ENCODE assay signal across 1 cellular context in the genomic region with DNA sequence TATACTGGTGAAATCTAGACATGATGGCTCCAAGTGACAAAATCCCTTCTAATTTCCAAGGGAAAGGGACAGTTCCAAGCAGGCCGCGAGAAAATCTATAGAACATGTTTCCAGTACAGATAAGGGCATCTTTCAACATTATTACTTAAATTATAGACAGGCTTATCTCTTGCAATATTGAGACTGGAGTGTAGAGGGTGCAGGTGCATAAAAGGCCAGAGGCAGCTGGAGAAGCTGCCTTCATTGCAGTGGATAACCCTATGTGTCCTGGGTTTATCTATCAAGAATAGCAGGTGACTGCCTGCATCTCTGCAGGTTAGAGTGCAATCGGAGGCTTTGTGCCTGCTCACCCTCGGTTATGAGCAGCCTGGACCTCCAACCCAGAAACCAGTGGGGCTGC.
TF ChIP-seq lines count a peak whose summit lies in the region.

No MANE protein-coding gene starts in this region.

TF ChIP-seq in K562, 482 proteins besides CTCF, POLR2A, EP300 and RAD21 (continued from another document):
- TF ChIP-seq MYBL2 (IDR thresholded peaks at IDR 0.05; ENCODE audit: low read depth) (no peak), MYBL2 (CRISPR knock-in tag; IDR thresholded peaks at IDR 0.05; ENCODE audit: borderline replicate concordance) (no peak), NCOR1 (IDR thresholded peaks at IDR 0.05) (0 out of 2 replicates have a peak, but pooled peaks have one; percentile 26), CBX2 (IDR thresholded peaks at IDR 0.05; ENCODE audit: insufficient read depth, low read length, poor library complexity, severe bottlenecking) (no peak), ZNF354B (CRISPR knock-in tag; IDR thresholded peaks at IDR 0.05) (no peak), SFPQ (IDR thresholded peaks at IDR 0.05; ENCODE audit: low read depth, low read length) (no peak), ZNF609 (CRISPR knock-in tag; IDR thresholded peaks at IDR 0.05; ENCODE audit: borderline replicate concordance) (no peak), CBFA2T2 (conservative IDR thresholded peaks at IDR 0.05) (peak; percentile 71), SMARCC2 (IDR thresholded peaks at IDR 0.05; ENCODE audit: low read depth) (no peak), PML (IDR thresholded peaks at IDR 0.05; ENCODE audit: low read length) (0 out of 2 replicates have a peak, but pooled peaks have one; percentile 22), TEAD4 (IDR thresholded peaks at IDR 0.05; ENCODE audit: low read length) (peak; percentile 77), TEAD4 (CRISPR knock-in tag; IDR thresholded peaks at IDR 0.05; ENCODE audit: borderline replicate concordance) (no peak)
